ENCODE assay signal across 10 cellular contexts in the genomic region with DNA sequence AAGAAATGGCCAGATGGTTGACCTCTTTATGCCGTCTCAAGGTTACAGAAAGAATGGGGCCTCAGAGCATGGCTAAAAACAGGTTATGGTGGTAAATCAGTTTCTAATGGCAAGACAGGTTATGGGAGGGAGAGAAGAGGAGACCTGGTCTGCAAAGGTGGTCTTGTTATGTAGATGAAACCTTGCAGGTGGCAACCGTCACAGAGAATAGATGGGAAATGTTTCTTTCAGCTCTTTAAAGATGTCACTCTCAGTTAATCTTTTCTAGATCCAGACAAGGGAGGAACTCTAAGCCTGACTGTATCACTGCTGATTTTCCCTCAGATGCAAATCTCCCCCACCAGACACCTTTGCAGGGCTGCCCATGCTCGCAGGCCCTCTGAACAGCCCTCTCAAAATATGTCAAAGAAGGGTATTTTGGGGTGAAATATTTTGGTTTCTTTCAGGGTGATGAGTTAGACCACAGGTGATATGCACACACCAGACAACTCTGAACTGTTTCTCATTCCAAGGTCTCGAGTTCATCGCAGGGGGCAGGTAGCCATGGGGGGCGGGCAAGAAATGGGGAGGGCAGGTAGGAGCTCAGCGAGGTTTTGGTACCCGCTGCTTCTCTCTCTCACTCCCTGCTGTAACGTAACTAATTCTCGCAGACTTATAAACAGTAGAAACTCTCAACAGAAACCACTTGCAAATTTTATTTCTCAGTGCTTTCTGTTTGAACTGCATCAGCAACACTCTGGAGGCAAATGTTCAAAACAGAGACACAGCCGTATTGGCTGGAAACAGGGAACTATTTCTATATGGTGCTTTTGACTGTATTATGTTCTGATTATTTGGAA. TPM values are rescaled to one million over a fixed set of nuclear protein-coding genes. Genes with fewer than 3 reads are reported as not detected.
DNase-seq lines count a peak whose midpoint lies in the region; ATAC-seq and TF ChIP-seq lines count a peak whose summit lies in the region.
"Had no signal": no experiment of that assay in that cellular context is flagged by ENCODE, and none has a peak within 500 bp of the region (broad histone marks: within the 10 kb centered on the region; RNA-seq: fewer than 3 reads in every experiment).

No MANE protein-coding gene starts in this region.

- no peaks in the 10 kb centered on the region for H3K27me3 ChIP-seq in HUES64 (ENCODE audit: insufficient read depth, low read length)

- H3K27ac ChIP-seq in HUES64 (ENCODE audit: low read depth, low read length): peak overlapping the region; percentile 94

- DNase-seq in GM12864 (ENCODE audit: low read depth): peak; percentile 63
- no peak for DNase-seq in NCI-H345 treated with DMSO at 0.1 percent for 48 hours (lab: John Stamatoyannopoulos, UW; ENCODE audit: unreplicated experiment)
- no peak for DNase-seq in SW480 (ENCODE audit: low spot score)
- DNase-seq in lower leg skin (ENCODE audit: low spot score in 2 of 2): no peak
- no peak for DNase-seq in DMS79 (lab: John Stamatoyannopoulos, UW)
- DNase-seq: NCI-H1417 treated with DMSO at 0.1 percent for 48 hours; stimulated activated CD4-positive, alpha-beta T cell treated with anti-CD3 and anti-CD28 coated beads, Interleukin-4, amount 100 ng/mL, for 4 hours had no signal

- WGBS in HUES64: 48% methylated on average over 11 of the region's 11 CpGs
- WGBS in lower leg skin, 2 donors: 83 to 84% methylated on average over 11 of the region's 11 CpGs

- peaks cover 21% of the 10 kb centered on the region for H3K9me3 ChIP-seq in HUES64 (ENCODE audit: insufficient read depth, low read depth, low read length)

- ATAC-seq in GM19351 (IDR thresholded peaks at IDR 0.05; ENCODE audit: unreplicated experiment): peak; percentile 84
- ATAC-seq in HG02852 (IDR thresholded peaks at IDR 0.05; ENCODE audit: unreplicated experiment): peak; percentile 88

- H3K4me3 ChIP-seq in GM12864 (ENCODE audit: low read depth, low read length): no peak overlapping the region; the same call in 1 of the 2 replicates
- 0 out of 2 replicates have a peak overlapping the region, but pooled peaks have one; percentile 16 for H3K4me3 ChIP-seq in HUES64 (ENCODE audit: low read length)
- H3K4me3 ChIP-seq in lower leg skin (ENCODE audit: low read depth, poor library complexity, severe bottlenecking): no peak overlapping the region

- no peak for TF ChIP-seq POLR2A in lower leg skin (IDR thresholded peaks at IDR 0.05)

- intact Hi-C loops in lower leg skin (cut with DNase I; ENCODE audit: low total_unique reads): no loop called here

- H3K4me1 ChIP-seq in HUES64 (ENCODE audit: insufficient read depth, low read length): peaks cover 13% of the 10 kb centered on the region

- TF ChIP-seq CTCF in GM12864 (IDR thresholded peaks at IDR 0.05; ENCODE audit: low read depth, low read length, missing control alignments) (no peak), lower leg skin (IDR thresholded peaks at IDR 0.05) (no peak)

- peak overlapping the region; percentile 3; the same call in 1 of the 2 replicates for H3K9ac ChIP-seq in HUES64 (ENCODE audit: low read depth, low read length)

- H3K36me3 ChIP-seq in HUES64 (ENCODE audit: insufficient read depth, low read length): no peaks in the 10 kb centered on the region

RNA-seq across cellular contexts. Expression of gene CASP3, which starts 32.4 kb away (rescaled TPM):
- polyA plus RNA-seq in HUES64 (2013, experiment 1 of 2): 72.4 TPM
- 65.6 TPM for polyA plus RNA-seq in HUES64 (2013, experiment 2 of 2)
- 10 to 100 TPM; 10.2 to 18.4 (median 14.8) TPM for total RNA-seq in lower leg skin

RNA-seq across cellular contexts. Expression of gene PRIMPOL, which starts 32.7 kb away (rescaled TPM):
- polyA plus RNA-seq in HUES64 (2013, experiment 1 of 2): 6.8 TPM
- 10.7 TPM for polyA plus RNA-seq in HUES64 (2013, experiment 2 of 2)
- total RNA-seq in lower leg skin: 10 to 100 TPM; 12.1 to 23.2 (median 13.4) TPM
